Comparison of ENCODE assay signal across 8 cellular contexts in genomic region chr14:68762944-68763831, GRCh38. TPM values are rescaled to one million over a fixed set of nuclear protein-coding genes. Genes with fewer than 3 reads are reported as not detected.
DNase-seq lines count a peak whose midpoint lies in the region; ATAC-seq and TF ChIP-seq lines count a peak whose summit lies in the region.

No MANE protein-coding gene starts in this region.

- intact Hi-C loops in body of pancreas (cut with DNase I): no loop called here
- intact Hi-C loops in left lung (cut with DNase I): no loop called here
- intact Hi-C loops in transverse colon (cut with DNase I; ENCODE audit: low total_unique reads): no loop called here
- intact Hi-C loops in activated T-helper 1 cell treated with anti-CD3 and anti-CD28 coated beads, Interleukin-12 subunit alpha, Interleukin-12 subunit beta, Interleukin-2, Interleukin-4 antibody, amounts not matched to agents 30 ng/mL and 10 ng/mL and 1 ng/mL, durations not matched to agents 14 hours and 24 hours and 36 hours (cut with micrococcal nuclease): no loop called here
- intact Hi-C loops in CD8-positive, alpha-beta T cell (cut with DNase I, micrococcal nuclease): no loop called here

- H3K9me3 Mint-ChIP-seq in activated T-helper 1 cell treated with anti-CD3 and anti-CD28 coated beads, Interleukin-12 subunit alpha, Interleukin-12 subunit beta, Interleukin-2, Interleukin-4 antibody, amounts not matched to agents 30 ng/mL and 10 ng/mL and 1 ng/mL, durations not matched to agents 14 hours and 24 hours and 36 hours: no peaks in the 10 kb centered on the region
- H3K9me3 Mint-ChIP-seq in CD8-positive, alpha-beta T cell: no peaks in the 10 kb centered on the region

- no peaks in the 10 kb centered on the region for H3K27me3 ChIP-seq in body of pancreas
- H3K27me3 ChIP-seq in left lung: peaks cover 0 to 10% of the 10 kb centered on the region in 2 donors
- no peaks in the 10 kb centered on the region for H3K27me3 ChIP-seq in transverse colon
- no peaks in the 10 kb centered on the region for H3K27me3 ChIP-seq in CD8-positive, alpha-beta T cell (ENCODE audit: insufficient read depth, low read length)

- WGBS in body of pancreas, 2 donors: 24 to 27% methylated on average over 11 of the region's 11 CpGs
- 52% methylated on average over 11 of the region's 11 CpGs; no CpG with 5 or more reads in 1 of the 2 donors for WGBS in transverse colon (ENCODE audit: low coverage in 1 of 2), 2 donors

- POLR2A ChIA-PET in CD8-positive, alpha-beta T cell (lab: Charles Lee): interaction anchor here (0.7 to 1.8 kb wide), 3 partner anchors 8 to 17 kb away, joined by 3 to 4 read pairs (median 4); no protein-coding TSS in a partner anchor

- CTCF ChIA-PET in CD8-positive, alpha-beta T cell (lab: Charles Lee): interaction anchor here (1.2 kb wide), 1 partner anchor 9 kb away, joined by 6 read pairs; no protein-coding TSS in a partner anchor

- H3K27ac ChIP-seq in body of pancreas (peak overlapping the region; percentile 60 to 75 (median 71)), left lung (peak overlapping the region; percentile 44 to 48), transverse colon (peak overlapping the region; percentile 36 to 63 (median 46))
- no peak overlapping the region for H3K27ac ChIP-seq in CD8-positive, alpha-beta T cell (ENCODE audit: low read depth, low read length)

- TF ChIP-seq EP300 in transverse colon (IDR thresholded peaks at IDR 0.05; ENCODE audit: low read depth): no peak

- TF ChIP-seq POLR2A in body of pancreas (IDR thresholded peaks at IDR 0.05) (no peak), transverse colon (IDR thresholded peaks at IDR 0.05) (no peak)

- no peak overlapping the region for H3K27ac Mint-ChIP-seq in activated T-helper 1 cell treated with anti-CD3 and anti-CD28 coated beads, Interleukin-12 subunit alpha, Interleukin-12 subunit beta, Interleukin-2, Interleukin-4 antibody, amounts not matched to agents 30 ng/mL and 10 ng/mL and 1 ng/mL, durations not matched to agents 14 hours and 24 hours and 36 hours
- no peak overlapping the region for H3K27ac Mint-ChIP-seq in CD8-positive, alpha-beta T cell

- TF ChIP-seq CTCF in body of pancreas (IDR thresholded peaks at IDR 0.05) (peak in 1 of 7 experiments; percentile 5), left lung (IDR thresholded peaks at IDR 0.05) (no peak), transverse colon (IDR thresholded peaks at IDR 0.05) (no peak)
- TF ChIP-seq CTCF in CD8-positive, alpha-beta T cell (IDR thresholded peaks at IDR 0.05): no peak

- in situ Hi-C loops in KBM-7 (cut with MboI; ENCODE audit: low pct_unique_long_range_greater_than_20kb, low sequenced_read_pairs) (no loop called here), transverse colon (cut with MboI; ENCODE audit: low pct_ligation_motif_present in 1 of 4, low pct_unique_long_range_greater_than_20kb in 1 of 4, low sequenced_read_pairs in 3 of 4) (no loop called here)

- H3K4me1 ChIP-seq in body of pancreas: peaks cover 49% of the 10 kb centered on the region
- H3K4me1 ChIP-seq in left lung: peaks cover 12 to 29% of the 10 kb centered on the region in 2 donors
- peaks cover 0 to 6% (median 0%) of the 10 kb centered on the region in 4 donors for H3K4me1 ChIP-seq in transverse colon
- H3K4me1 ChIP-seq in CD8-positive, alpha-beta T cell (ENCODE audit: insufficient read depth, low read length): peaks cover 3% of the 10 kb centered on the region

- peaks cover 26% of the 10 kb centered on the region for H3K4me1 Mint-ChIP-seq in activated T-helper 1 cell treated with anti-CD3 and anti-CD28 coated beads, Interleukin-12 subunit alpha, Interleukin-12 subunit beta, Interleukin-2, Interleukin-4 antibody, amounts not matched to agents 30 ng/mL and 10 ng/mL and 1 ng/mL, durations not matched to agents 14 hours and 24 hours and 36 hours (ENCODE audit: low read depth)
- H3K4me1 Mint-ChIP-seq in CD8-positive, alpha-beta T cell (ENCODE audit: low read depth): peaks cover 20% of the 10 kb centered on the region

- no peak overlapping the region for H3K4me3 ChIP-seq in body of pancreas
- H3K4me3 ChIP-seq in left lung: no peak overlapping the region
- no peak overlapping the region for H3K4me3 ChIP-seq in transverse colon
- no peak overlapping the region for H3K4me3 ChIP-seq in CD8-positive, alpha-beta T cell (ENCODE audit: low read depth, low read length)

- H3K4me3 Mint-ChIP-seq in activated T-helper 1 cell treated with anti-CD3 and anti-CD28 coated beads, Interleukin-12 subunit alpha, Interleukin-12 subunit beta, Interleukin-2, Interleukin-4 antibody, amounts not matched to agents 30 ng/mL and 10 ng/mL and 1 ng/mL, durations not matched to agents 14 hours and 24 hours and 36 hours: no peak overlapping the region
- H3K4me3 Mint-ChIP-seq in CD8-positive, alpha-beta T cell: no peak overlapping the region

- H3K27me3 Mint-ChIP-seq in activated T-helper 1 cell treated with anti-CD3 and anti-CD28 coated beads, Interleukin-12 subunit alpha, Interleukin-12 subunit beta, Interleukin-2, Interleukin-4 antibody, amounts not matched to agents 30 ng/mL and 10 ng/mL and 1 ng/mL, durations not matched to agents 14 hours and 24 hours and 36 hours (ENCODE audit: insufficient read depth): peaks cover 9% of the 10 kb centered on the region
- no peaks in the 10 kb centered on the region for H3K27me3 Mint-ChIP-seq in CD8-positive, alpha-beta T cell (ENCODE audit: low read depth)

- ATAC-seq in body of pancreas: peak; percentile 98
- ATAC-seq in left lung: peak; percentile 86
- ATAC-seq in CD8-positive, alpha-beta T cell: no peak
- no peak for ATAC-seq in HG02970 (IDR thresholded peaks at IDR 0.05; ENCODE audit: low FRiP score, unreplicated experiment)

- H3K36me3 ChIP-seq in body of pancreas (replicated peaks in 1 of 2; ENCODE audit: insufficient read depth in 1 of 2, low read depth in 2 of 2): no peaks in the 10 kb centered on the region
- H3K36me3 ChIP-seq in left lung: no peaks in the 10 kb centered on the region
- no peaks in the 10 kb centered on the region for H3K36me3 ChIP-seq in transverse colon
- H3K36me3 ChIP-seq in CD8-positive, alpha-beta T cell (ENCODE audit: insufficient read depth, low read length): no peaks in the 10 kb centered on the region

- no peaks in the 10 kb centered on the region for H3K36me3 Mint-ChIP-seq in activated T-helper 1 cell treated with anti-CD3 and anti-CD28 coated beads, Interleukin-12 subunit alpha, Interleukin-12 subunit beta, Interleukin-2, Interleukin-4 antibody, amounts not matched to agents 30 ng/mL and 10 ng/mL and 1 ng/mL, durations not matched to agents 14 hours and 24 hours and 36 hours (ENCODE audit: low read depth)
- no peaks in the 10 kb centered on the region for H3K36me3 Mint-ChIP-seq in CD8-positive, alpha-beta T cell

- peak; percentile 87 for DNase-seq in KBM-7
- peak; percentile 88 to 93 (median 92) for DNase-seq in body of pancreas
- DNase-seq in left lung: peak in 1 of 2 donors; percentile 58
- no peak for DNase-seq in transverse colon
- DNase-seq in activated T-helper 1 cell treated with anti-CD3 and anti-CD28 coated beads, Interleukin-12 subunit alpha, Interleukin-12 subunit beta, Interleukin-2, Interleukin-4 antibody, amounts not matched to agents 30 ng/mL and 10 ng/mL and 1 ng/mL, durations not matched to agents 14 hours and 24 hours and 36 hours (ENCODE audit: low spot score): no peak
- DNase-seq in CD8-positive, alpha-beta T cell: no peak
- no peak for DNase-seq in hypothalamus (lab: John Stamatoyannopoulos, UW)

- H3K9me3 ChIP-seq in body of pancreas (no peaks in the 10 kb centered on the region), left lung (no peaks in the 10 kb centered on the region), transverse colon (no peaks in the 10 kb centered on the region)
- no peaks in the 10 kb centered on the region for H3K9me3 ChIP-seq in CD8-positive, alpha-beta T cell (ENCODE audit: low read length)

RNA-seq across cellular contexts. Expression of gene ZFP36L1, which starts 29.7 kb away (rescaled TPM):
- 100 to 1,000 TPM; 155 to 365 TPM for total RNA-seq in body of pancreas
- 100 to 1,000 TPM; 292 to 395 TPM for total RNA-seq in left lung
- 100 to 1,000 TPM; 180 to 712 (median 266) TPM for total RNA-seq in transverse colon
- 149 and 156 TPM in 2 replicates for total RNA-seq in activated T-helper 1 cell treated with anti-CD3 and anti-CD28 coated beads, Interleukin-12 subunit alpha, Interleukin-12 subunit beta, Interleukin-2, Interleukin-4 antibody, amounts not matched to agents 30 ng/mL and 10 ng/mL and 1 ng/mL, durations not matched to agents 14 hours and 24 hours and 36 hours
- total RNA-seq in CD8-positive, alpha-beta T cell: 100 to 1,000 TPM; 241 to 248 TPM

Comparison
In these comparisons a context has a peak if more than half of its experiments do, and no peak if none do; other contexts are left out.
1. DNase-seq: peak in KBM-7 (single experiment) and body of pancreas (4 of 4); none in transverse colon (single experiment), activated T-helper 1 cell treated with anti-CD3 and anti-CD28 coated beads, Interleukin-12 subunit alpha, Interleukin-12 subunit beta, Interleukin-2, Interleukin-4 antibody, amounts not matched to agents 30 ng/mL and 10 ng/mL and 1 ng/mL, durations not matched to agents 14 hours and 24 hours and 36 hours (single experiment), CD8-positive, alpha-beta T cell (0 of 7) and hypothalamus (0 of 51).
2. ATAC-seq: peak in body of pancreas (single experiment) and left lung (single experiment); none in CD8-positive, alpha-beta T cell (single experiment) and HG02970 (single experiment).